In the genomic region with DNA sequence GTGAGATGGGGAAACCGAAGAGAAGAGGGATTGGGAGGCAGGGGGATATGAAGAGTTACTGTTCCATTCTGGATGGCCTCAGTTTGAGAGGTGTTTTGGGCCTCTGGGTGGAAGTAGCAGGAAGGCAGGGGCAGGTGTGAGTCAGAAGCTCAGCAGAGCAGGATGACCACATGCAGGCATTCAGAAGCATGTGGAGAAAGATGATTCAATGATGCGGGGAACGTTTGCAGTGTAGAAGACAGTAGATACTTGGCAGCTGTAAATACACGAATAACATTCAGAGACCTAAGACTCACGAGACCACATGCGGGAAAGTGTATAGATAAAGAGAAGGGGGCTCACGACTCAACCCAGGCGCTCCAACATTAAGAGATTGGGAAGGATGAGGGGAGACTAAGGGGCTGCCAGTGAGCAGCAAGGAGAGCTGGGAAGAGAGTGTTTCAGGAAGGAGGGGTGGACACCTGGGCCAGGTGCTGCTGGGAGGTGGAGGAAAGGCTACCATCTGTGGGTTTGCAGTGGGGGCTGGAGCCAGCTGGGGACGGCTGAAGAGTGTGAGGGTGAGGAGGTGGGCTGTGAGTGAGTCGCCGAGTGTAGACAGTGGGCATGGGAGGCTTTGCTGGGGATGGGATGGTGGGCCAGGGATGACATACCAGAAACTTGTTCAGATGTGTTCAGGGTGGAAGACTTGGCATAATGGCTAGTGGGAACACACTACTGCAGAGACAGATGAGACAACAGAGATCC, we compare ENCODE assay signal across 1 cellular context.
TF ChIP-seq lines count a peak whose summit lies in the region.

No MANE protein-coding gene starts in this region.

TF ChIP-seq in GM23338, 12 proteins besides CTCF, POLR2A, EP300 and RAD21 (continued from another document):
- TF ChIP-seq ZNF462 (CRISPR knock-in tag; IDR thresholded peaks at IDR 0.05) (no peak), NANOG (IDR thresholded peaks at IDR 0.05; ENCODE audit: borderline replicate concordance) (no peak), JUNB (IDR thresholded peaks at IDR 0.05; ENCODE audit: unreplicated experiment) (no peak), ZNF331 (CRISPR knock-in tag; IDR thresholded peaks at IDR 0.05; ENCODE audit: low read depth) (no peak)
